Comparison of ENCODE assay signal across 8 cellular contexts in the genomic region with DNA sequence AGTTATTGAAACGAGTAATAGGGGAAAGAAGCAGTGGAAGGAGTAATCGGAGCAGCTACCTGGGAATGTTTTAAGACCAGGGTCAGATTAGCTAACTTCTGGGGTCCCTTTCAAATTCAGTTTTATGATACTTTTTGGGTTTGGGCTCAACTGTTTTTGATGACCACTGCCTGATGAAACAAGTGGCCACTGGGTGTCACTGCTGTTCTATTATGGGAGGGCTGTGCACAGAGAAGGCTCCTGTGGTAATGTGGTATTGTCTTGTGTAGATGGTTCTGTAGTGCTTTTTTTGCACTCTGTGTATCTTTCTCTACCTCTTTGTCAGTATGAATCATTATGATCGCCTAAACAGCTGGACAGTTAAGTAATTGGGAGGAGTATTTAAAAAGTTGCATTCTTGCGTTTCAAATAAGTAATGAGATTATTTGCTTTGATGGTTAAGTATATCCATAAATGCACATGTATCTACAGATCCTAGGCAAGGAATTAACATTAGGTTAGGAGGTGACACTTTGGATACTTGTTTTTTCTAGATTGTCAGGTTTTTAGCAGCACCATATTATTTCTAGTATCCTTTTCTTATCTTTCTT.
A peak's percentile ranks its signal among the peaks of the same experiment; 100 is the strongest.
DNase-seq lines count a peak whose midpoint lies in the region; ATAC-seq and TF ChIP-seq lines count a peak whose summit lies in the region.

No MANE protein-coding gene starts in this region.

- DNase-seq in ELR (ENCODE audit: low read depth): peak; percentile 58
- DNase-seq in GM20000 (ENCODE audit: low spot score): peak; percentile 58
- peak; percentile 1 for DNase-seq in NCI-H82 treated with DMSO at 0.1 percent for 48 hours (lab: John Stamatoyannopoulos, UW; ENCODE audit: unreplicated experiment)
- peak in 47 of 58 donors; percentile 2 to 73 (median 33) for DNase-seq in anterior cingulate cortex (lab: John Stamatoyannopoulos, UW)
- DNase-seq in hepatocyte (ENCODE audit: low spot score): peak; percentile 74
- peak; percentile 30 for DNase-seq in skeletal muscle cell (ENCODE audit: low read depth)
- DNase-seq in effector CD8-positive, alpha-beta T cell (lab: John Stamatoyannopoulos, UW): no peak

- peak; percentile 83 for ATAC-seq in HG03520 (IDR thresholded peaks at IDR 0.05; ENCODE audit: unreplicated experiment)

- no peaks in the 10 kb centered on the region for H4K20me1 ChIP-seq in hepatocyte (ENCODE audit: insufficient read depth, poor library complexity, severe bottlenecking)

- no peaks in the 10 kb centered on the region for H3K36me3 ChIP-seq in hepatocyte (replicated peaks; ENCODE audit: insufficient read depth, low read depth)

- TF ChIP-seq CTCF in GM20000 (IDR thresholded peaks at IDR 0.05; ENCODE audit: extremely low read depth, missing control alignments) (peak; percentile 61), hepatocyte (IDR thresholded peaks at IDR 0.05; ENCODE audit: poor library complexity) (peak; percentile 85)

- H3K9me2 ChIP-seq in hepatocyte (replicated peaks; ENCODE audit: insufficient read depth): no peaks in the 10 kb centered on the region

- H3K4me2 ChIP-seq in hepatocyte: no peak overlapping the region

- no peak overlapping the region for H3K27ac ChIP-seq in hepatocyte

- H2AFZ ChIP-seq in hepatocyte: no peak overlapping the region

- H3K79me2 ChIP-seq in hepatocyte: no peaks in the 10 kb centered on the region

- WGBS in hepatocyte (ENCODE audit: low lambda C conversion rate, missing lambda C conversion rate): 26% methylated on average over 4 of the region's 4 CpGs

- H3K4me1 ChIP-seq in hepatocyte (ENCODE audit: insufficient read depth): no peaks in the 10 kb centered on the region

- H3K4me3 ChIP-seq in hepatocyte (no peak overlapping the region), skeletal muscle cell (ENCODE audit: low read depth, low read length) (no peak overlapping the region)

- no peaks in the 10 kb centered on the region for H3K27me3 ChIP-seq in hepatocyte

- no peaks in the 10 kb centered on the region for H3K9me3 ChIP-seq in hepatocyte (ENCODE audit: low read depth)
